ENCODE assay signal across 1 cellular context in genomic region chrX:136622568-136622967, GRCh38.
TF ChIP-seq lines count a peak whose summit lies in the region.

No MANE protein-coding gene starts in this region.

TF ChIP-seq in HepG2, 621 proteins besides CTCF, POLR2A, EP300 and RAD21:
- TF ChIP-seq ETV6 (CRISPR knock-in tag; conservative IDR thresholded peaks at IDR 0.05) (no peak), ZNF10 (CRISPR knock-in tag; IDR thresholded peaks at IDR 0.05; ENCODE audit: borderline replicate concordance, low read depth) (no peak), ZEB1 (IDR thresholded peaks at IDR 0.05; ENCODE audit: insufficient replicate concordance, low read depth) (no peak), NR2C2 (CRISPR knock-in tag; IDR thresholded peaks at IDR 0.05; ENCODE audit: borderline replicate concordance) (no peak), ZNF264 (CRISPR knock-in tag; IDR thresholded peaks at IDR 0.05) (no peak), ZNF468 (CRISPR knock-in tag; IDR thresholded peaks at IDR 0.05) (no peak), ZNF496 (CRISPR knock-in tag; IDR thresholded peaks at IDR 0.05; ENCODE audit: insufficient replicate concordance) (no peak), HNRNPUL1 (IDR thresholded peaks at IDR 0.05; ENCODE audit: low read depth, low read length) (no peak), ZNF598 (CRISPR knock-in tag; IDR thresholded peaks at IDR 0.05; ENCODE audit: borderline replicate concordance) (no peak), ZFP90 (CRISPR knock-in tag; IDR thresholded peaks at IDR 0.05; ENCODE audit: borderline replicate concordance) (no peak), MIXL1 (CRISPR knock-in tag; IDR thresholded peaks at IDR 0.05) (no peak), ZNF138 (CRISPR knock-in tag; IDR thresholded peaks at IDR 0.05; ENCODE audit: low read depth) (no peak)
